In genomic region chr13:71867101-71867814, GRCh38 we compare ENCODE assay signal across 8 cellular contexts. TPM values are rescaled to one million over a fixed set of nuclear protein-coding genes. Genes with fewer than 3 reads are reported as not detected.
A peak's percentile ranks its signal among the peaks of the same experiment; 100 is the strongest.
DNase-seq lines count a peak whose midpoint lies in the region; ATAC-seq and TF ChIP-seq lines count a peak whose summit lies in the region.

Gene DACH1 (minus strand): TSS chr13:71867204.

- no peak for TF ChIP-seq CTCF in endodermal cell (conservative IDR thresholded peaks at IDR 0.05)
- TF ChIP-seq CTCF in lung (IDR thresholded peaks at IDR 0.05; ENCODE audit: control extremely low read depth, extremely low read depth), result no peak
- no peak for TF ChIP-seq CTCF in RWPE1 (conservative IDR thresholded peaks at IDR 0.05; ENCODE audit: low read depth)

- no peak within 1 kb of the TSS for H3K4me3 ChIP-seq in CD4-positive, alpha-beta memory T cell (ENCODE audit: low read length in 2 of 2)
- peak within 1 kb of the TSS; percentile 90 for H3K4me3 ChIP-seq in endodermal cell (ENCODE audit: low read length)
- H3K4me3 ChIP-seq in lung, result peak within 1 kb of the TSS; percentile 84

- H3K36me3 ChIP-seq in CD4-positive, alpha-beta memory T cell (ENCODE audit: insufficient read depth, low read length), result no peaks in the 10 kb centered on the region
- H3K36me3 ChIP-seq in endodermal cell (ENCODE audit: control insufficient read depth, insufficient read depth, low read length) (no peaks in the 10 kb centered on the region), lung (ENCODE audit: control insufficient read depth in 2 of 2, insufficient read depth in 2 of 2, low read length in 2 of 2) (no peaks in the 10 kb centered on the region)

- POLR2A ChIA-PET in CD4-positive, alpha-beta memory T cell (lab: Charles Lee; ENCODE audit: partially characterized antibody), result no interaction called here
- POLR2A ChIA-PET in RWPE1 (lab: Yijun Ruan, JAX; ENCODE audit: low non-redundant PET), result no interaction called here

- peak within 1 kb of the TSS; percentile 51 to 79 (median 64) for H3K4me3 Mint-ChIP-seq in CD4-positive, alpha-beta memory T cell
- peak within 1 kb of the TSS; percentile 77 for H3K4me3 Mint-ChIP-seq in endodermal cell

- peak in 1 of 5 donors; percentile 2 for DNase-seq in CD4-positive, alpha-beta memory T cell
- DNase-seq in M059J (ENCODE audit: low read depth) (peak; percentile 61), SKM-1 (lab: John Stamatoyannopoulos, UW; ENCODE audit: unreplicated experiment) (peak; percentile 38), endodermal cell (peak; percentile 80), lung (ENCODE audit: low spot score) (peak; percentile 57), superior temporal gyrus (ENCODE audit: extremely low spot score) (peak; percentile 32), RWPE1 (ENCODE audit: low spot score) (no peak)

- WGBS in endodermal cell (ENCODE audit: insufficient coverage in 1 of 2, insufficient read length in 1 of 2), 2 experiments, result 0 to 1% methylated on average over 7 to 28 of the region's 31 CpGs
- 2% methylated on average over 31 of the region's 31 CpGs for WGBS in lung, 2 donors

- H3K27me3 ChIP-seq in CD4-positive, alpha-beta memory T cell (ENCODE audit: insufficient read depth, low read length), result peaks cover 13% of the 10 kb centered on the region
- peaks cover 56% of the 10 kb centered on the region for H3K27me3 ChIP-seq in endodermal cell (ENCODE audit: control insufficient read depth, insufficient read depth, low read length, poor library complexity, severe bottlenecking)
- no peaks in the 10 kb centered on the region for H3K27me3 ChIP-seq in lung (ENCODE audit: control insufficient read depth, insufficient read depth)

- H3K4me1 Mint-ChIP-seq in CD4-positive, alpha-beta memory T cell, result peaks cover 8 to 20% (median 13%) of the 10 kb centered on the region in 4 donors
- H3K4me1 Mint-ChIP-seq in endodermal cell, result peaks cover 21% of the 10 kb centered on the region

- H3K9me3 Mint-ChIP-seq in CD4-positive, alpha-beta memory T cell, result peaks cover 0 to 12% (median 5%) of the 10 kb centered on the region in 8 donors
- H3K9me3 Mint-ChIP-seq in endodermal cell, result no peaks in the 10 kb centered on the region

- intact Hi-C loops in CD4-positive, alpha-beta memory T cell (cut with micrococcal nuclease), result no loop called here

- no peaks in the 10 kb centered on the region for H3K36me3 Mint-ChIP-seq in CD4-positive, alpha-beta memory T cell
- no peaks in the 10 kb centered on the region for H3K36me3 Mint-ChIP-seq in endodermal cell (ENCODE audit: low read depth)

- H3K27ac Mint-ChIP-seq in CD4-positive, alpha-beta memory T cell, result no peak within 1 kb of the TSS
- no peak within 1 kb of the TSS for H3K27ac Mint-ChIP-seq in endodermal cell

- H3K27me3 Mint-ChIP-seq in CD4-positive, alpha-beta memory T cell, result peaks cover 25 to 29% of the 10 kb centered on the region in 2 donors
- H3K27me3 Mint-ChIP-seq in endodermal cell (ENCODE audit: insufficient read depth), result peaks cover 82% of the 10 kb centered on the region

- CTCF ChIA-PET in CD4-positive, alpha-beta memory T cell (lab: Charles Lee; ENCODE audit: partially characterized antibody), result no interaction called here
- CTCF ChIA-PET in RWPE1 (lab: Yijun Ruan, JAX), result interaction anchor here (1.2 kb wide), 1 partner anchor 12 kb away, joined by 3 read pairs; no protein-coding TSS in a partner anchor

- no peaks in the 10 kb centered on the region for H3K4me1 ChIP-seq in CD4-positive, alpha-beta memory T cell (ENCODE audit: insufficient read depth, low read length)
- H3K4me1 ChIP-seq in endodermal cell (ENCODE audit: control insufficient read depth, insufficient read depth, low read length) (no peaks in the 10 kb centered on the region), lung (ENCODE audit: control insufficient read depth in 2 of 2, insufficient read depth in 2 of 2, low read length in 2 of 2) (no peaks in the 10 kb centered on the region)

- peak within 1 kb of the TSS; percentile 27 for H3K9ac ChIP-seq in endodermal cell (ENCODE audit: extremely low read depth, low read length, poor library complexity, severe bottlenecking)

- no peak within 1 kb of the TSS for H3K27ac ChIP-seq in CD4-positive, alpha-beta memory T cell (ENCODE audit: low read depth, low read length)
- H3K27ac ChIP-seq in endodermal cell (ENCODE audit: low read depth, low read length) (peak within 1 kb of the TSS; percentile 90), lung (ENCODE audit: low read depth in 1 of 2, low read length in 1 of 2) (peak within 1 kb of the TSS; percentile 43 to 90), RWPE1 (no peak within 1 kb of the TSS)

- no peaks in the 10 kb centered on the region for H3K9me3 ChIP-seq in CD4-positive, alpha-beta memory T cell (ENCODE audit: control insufficient read depth in 1 of 2, low read length in 2 of 2)
- H3K9me3 ChIP-seq in endodermal cell (ENCODE audit: control insufficient read depth, low read length), result no peaks in the 10 kb centered on the region
- no peaks in the 10 kb centered on the region for H3K9me3 ChIP-seq in lung (ENCODE audit: control insufficient read depth in 2 of 2, insufficient read depth in 1 of 2, low read length in 1 of 2)

- ATAC-seq in GM21390 (IDR thresholded peaks at IDR 0.05; ENCODE audit: unreplicated experiment), result peak; percentile 43
- ATAC-seq in lung (ENCODE audit: insufficient read depth, low FRiP score), result peak; percentile 59

RNA-seq across cellular contexts. Expression of gene DACH1, which starts in this region (rescaled TPM):
- not detected for total RNA-seq in CD4-positive, alpha-beta memory T cell
- polyA plus RNA-seq in CD4-positive, alpha-beta memory T cell, result not detected
- total RNA-seq in M059J (2014; rRNA removed; shearing (Covaris generic)), result not detected in 2 replicates
- total RNA-seq in endodermal cell, result 1 to 10 TPM in 1 of 2 donors, under 1 TPM in 1; 0.81 to 1.2 TPM
- polyA plus RNA-seq in endodermal cell (2013, experiment 1 of 2), result 60.1 TPM
- polyA plus RNA-seq in endodermal cell (2013, experiment 2 of 2), result 56.3 TPM
- 10 to 100 TPM in 1 of 2 donors, 1 to 10 TPM in 1; 5.4 to 42.3 TPM for total RNA-seq in lung
- polyA plus RNA-seq in lung, result 1 to 10 TPM; 1.4 to 2.0 TPM

Comparison
In these comparisons a context has a peak if more than half of its experiments do, and no peak if none do; other contexts are left out.
1. Peak in DNase-seq in M059J; RNA of the gene not detected or under 1 TPM.
2. H3K27ac ChIP-seq: peak in endodermal cell (single experiment) and lung (2 of 2); none in CD4-positive, alpha-beta memory T cell (single experiment) and RWPE1 (single experiment).
3. H3K4me3 ChIP-seq: peak in endodermal cell (single experiment) and lung (single experiment); none in CD4-positive, alpha-beta memory T cell (0 of 2).